Comparison of ENCODE assay signal across 9 cellular contexts in the genomic region with DNA sequence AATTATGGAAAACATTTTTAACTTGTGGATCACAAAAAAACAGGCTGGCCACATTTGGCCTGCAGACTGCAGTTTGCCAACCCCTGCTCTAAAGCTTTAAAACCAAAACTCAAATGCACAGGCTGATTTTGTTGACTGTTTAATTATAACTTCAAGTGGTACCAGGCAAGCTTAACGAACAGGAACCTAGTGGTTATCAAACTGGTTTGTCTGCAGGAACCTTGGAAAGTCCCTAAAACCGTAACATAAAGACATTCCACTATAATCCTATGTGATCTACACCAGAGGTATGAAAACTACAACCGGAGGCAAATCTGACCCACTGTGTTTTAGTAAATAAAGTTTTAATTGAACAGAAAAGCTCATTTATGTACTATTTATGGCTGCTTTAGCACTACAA. TPM values are rescaled to one million over a fixed set of nuclear protein-coding genes. Genes with fewer than 3 reads are reported as not detected.
A peak's percentile ranks its signal among the peaks of the same experiment; 100 is the strongest.
DNase-seq lines count a peak whose midpoint lies in the region; ATAC-seq, FAIRE-seq and TF ChIP-seq lines count a peak whose summit lies in the region.
"Had no signal": no experiment of that assay in that cellular context is flagged by ENCODE, and none has a peak within 500 bp of the region (broad histone marks: within the 10 kb centered on the region; RNA-seq: fewer than 3 reads in every experiment).

No MANE protein-coding gene starts in this region.

- TF ChIP-seq POLR2A in transverse colon (IDR thresholded peaks at IDR 0.05): no peak
- TF ChIP-seq POLR2A in suprapubic skin (IDR thresholded peaks at IDR 0.05): no peak
- no peak for TF ChIP-seq POLR2A in HepG2 (IDR thresholded peaks at IDR 0.05; ENCODE audit: insufficient read depth in 1 of 2, low read depth in 2 of 2, low read length in 2 of 2)

- H3K4me3 Mint-ChIP-seq in activated naive CD4-positive, alpha-beta T cell treated with anti-CD3 and anti-CD28 coated beads, Interleukin-2, amount 10 ng/mL, durations not matched to agents 7 days and 5 days: no peak overlapping the region
- peak overlapping the region; percentile 48 for H3K4me3 Mint-ChIP-seq in activated CD8-positive, alpha-beta T cell treated with anti-CD3 and anti-CD28 coated beads, Interleukin-2, amount 10 ng/mL, durations not matched to agents 7 days and 5 days

- peaks cover 28 to 89% (median 44%) of the 10 kb centered on the region in 4 donors for H3K4me1 ChIP-seq in transverse colon
- peaks cover 51% of the 10 kb centered on the region for H3K4me1 ChIP-seq in suprapubic skin
- peaks cover 60% of the 10 kb centered on the region for H3K4me1 ChIP-seq in HepG2 (ENCODE audit: insufficient read depth, low read length)

- BruUV-seq in HepG2 (replicated peaks; lab: Mats Ljungman, UMichigan): no TSS peak

- H3K27ac ChIP-seq in transverse colon: peak overlapping the region in 3 of 4 donors; percentile 4 to 11 (median 8)
- H3K27ac ChIP-seq in suprapubic skin: no peak overlapping the region
- no peak overlapping the region for H3K27ac ChIP-seq in HepG2 (ENCODE audit: extremely low read length, insufficient read depth, low read length)

- no peaks in the 10 kb centered on the region for H3K9me3 Mint-ChIP-seq in activated naive CD4-positive, alpha-beta T cell treated with anti-CD3 and anti-CD28 coated beads, Interleukin-2, amount 10 ng/mL, durations not matched to agents 7 days and 5 days
- no peaks in the 10 kb centered on the region for H3K9me3 Mint-ChIP-seq in activated CD8-positive, alpha-beta T cell treated with anti-CD3 and anti-CD28 coated beads, Interleukin-2, amount 10 ng/mL, durations not matched to agents 7 days and 5 days (ENCODE audit: insufficient read depth)

- CTCF ChIA-PET in activated naive CD4-positive, alpha-beta T cell treated with anti-CD3 and anti-CD28 coated beads, Interleukin-2, amount 10 ng/mL, durations not matched to agents 7 days and 5 days (lab: Charles Lee): no interaction called here
- CTCF ChIA-PET in activated CD8-positive, alpha-beta T cell treated with anti-CD3 and anti-CD28 coated beads, Interleukin-2, amount 10 ng/mL, durations not matched to agents 7 days and 5 days (lab: Charles Lee): interaction anchor here (1.3 to 2.5 kb wide), 6 partner anchors 14 to 215 kb away, joined by 5 to 11 read pairs (median 8); no protein-coding TSS in a partner anchor
- CTCF ChIA-PET in HepG2 (lab: Yijun Ruan, JAX; ENCODE audit: low intra/inter-chr PET ratio, low total read pairs): no interaction called here

- POLR2A ChIA-PET in activated CD8-positive, alpha-beta T cell treated with anti-CD3 and anti-CD28 coated beads, Interleukin-2, amount 10 ng/mL, durations not matched to agents 7 days and 5 days (lab: Charles Lee): interaction anchor here (0.9 to 3.4 kb wide), 3 partner anchors 52 to 535 kb away, joined by 4 to 52 read pairs (median 5); partner anchors contain the start of gene TBL1XR1
- POLR2A ChIA-PET in HepG2 (lab: Yijun Ruan, JAX): no interaction called here

- H3K4me3 ChIP-seq in transverse colon (no peak overlapping the region), suprapubic skin (no peak overlapping the region), HepG2 (replicated peaks in 1 of 3; ENCODE audit: insufficient read depth in 1 of 3, low read depth in 2 of 3, low read length in 3 of 3) (no peak overlapping the region)

- H3K36me3 ChIP-seq in transverse colon (no peaks in the 10 kb centered on the region), suprapubic skin (no peaks in the 10 kb centered on the region), HepG2 (replicated peaks in 1 of 2; ENCODE audit: control insufficient read depth in 1 of 2, insufficient read depth in 2 of 2, low read length in 2 of 2) (no peaks in the 10 kb centered on the region; a peak in 1 of 5 replicates)

- ATAC-seq in HG03097 (IDR thresholded peaks at IDR 0.05; ENCODE audit: low FRiP score, unreplicated experiment) (peak; percentile 69), HepG2 (no peak)
- ATAC-seq in activated CD8-positive, alpha-beta T cell treated with anti-CD3 and anti-CD28 coated beads, Interleukin-2, amount 10 ng/mL, durations not matched to agents 7 days and 5 days: peak; percentile 69

- no peak for TF ChIP-seq RAD21 in HepG2 (CRISPR knock-in tag; IDR thresholded peaks at IDR 0.05)

- no peak overlapping the region for H3K9ac ChIP-seq in HepG2 (ENCODE audit: insufficient read depth, low read depth, low read length)

- peak overlapping the region; percentile 87 for H3K27ac Mint-ChIP-seq in activated naive CD4-positive, alpha-beta T cell treated with anti-CD3 and anti-CD28 coated beads, Interleukin-2, amount 10 ng/mL, durations not matched to agents 7 days and 5 days
- peak overlapping the region; percentile 77 for H3K27ac Mint-ChIP-seq in activated CD8-positive, alpha-beta T cell treated with anti-CD3 and anti-CD28 coated beads, Interleukin-2, amount 10 ng/mL, durations not matched to agents 7 days and 5 days

- no peak for DNase-seq in activated naive CD4-positive, alpha-beta T cell treated with anti-CD3 and anti-CD28 coated beads, Interleukin-2, amount 10 ng/mL, durations not matched to agents 7 days and 5 days
- DNase-seq in activated naive CD4-positive, alpha-beta T cell treated with Interleukin-2 at 50 U/mL for 16 hours: no peak
- no peak for DNase-seq in activated CD8-positive, alpha-beta T cell treated with anti-CD3 and anti-CD28 coated beads, Interleukin-2, amount 10 ng/mL, durations not matched to agents 7 days and 5 days
- DNase-seq in transverse colon: no peak
- no peak for DNase-seq in suprapubic skin (ENCODE audit: low spot score in 2 of 2)
- no peak for DNase-seq in SW 1271 (lab: John Stamatoyannopoulos, UW)
- DNase-seq in HepG2 (ENCODE audit: low spot score): no peak

- H3K9me3 ChIP-seq in transverse colon (no peaks in the 10 kb centered on the region), suprapubic skin (no peaks in the 10 kb centered on the region), HepG2 (ENCODE audit: low read length) (no peaks in the 10 kb centered on the region)

- intact Hi-C loops in transverse colon (cut with DNase I; ENCODE audit: low total_unique reads): no loop called here
- intact Hi-C loops in HepG2 (cut with micrococcal nuclease; ENCODE audit: unreplicated experiment): no loop called here

- no peak for TF ChIP-seq CTCF in transverse colon (IDR thresholded peaks at IDR 0.05)
- TF ChIP-seq CTCF in suprapubic skin (IDR thresholded peaks at IDR 0.05): no peak
- TF ChIP-seq CTCF in HepG2 (CRISPR knock-in tag; IDR thresholded peaks at IDR 0.05): no peak

- no peak overlapping the region for H3K4me2 ChIP-seq in HepG2 (ENCODE audit: low read depth, low read length)

- no peak for TF ChIP-seq EP300 in transverse colon (IDR thresholded peaks at IDR 0.05; ENCODE audit: low read depth)
- TF ChIP-seq EP300 in suprapubic skin (IDR thresholded peaks at IDR 0.05): no peak
- no peak for TF ChIP-seq EP300 in HepG2 (IDR thresholded peaks at IDR 0.05; ENCODE audit: low read depth in 2 of 2, low read length in 2 of 2)
- no peak for TF ChIP-seq EP300 in HepG2 (CRISPR knock-in tag; IDR thresholded peaks at IDR 0.05; ENCODE audit: borderline replicate concordance)

- H2AFZ ChIP-seq in HepG2 (ENCODE audit: low read length): no peak overlapping the region

- H3K27me3 ChIP-seq in transverse colon (no peaks in the 10 kb centered on the region), suprapubic skin (no peaks in the 10 kb centered on the region), HepG2 (ENCODE audit: control insufficient read depth in 1 of 2, insufficient read depth in 2 of 2, low read length in 2 of 2) (no peaks in the 10 kb centered on the region)

- FAIRE-seq in HepG2 (lab: Jason Lieb, UNC): no peak
- FAIRE-seq: G401.6 had no signal

- peaks cover 24% of the 10 kb centered on the region for H3K36me3 Mint-ChIP-seq in activated naive CD4-positive, alpha-beta T cell treated with anti-CD3 and anti-CD28 coated beads, Interleukin-2, amount 10 ng/mL, durations not matched to agents 7 days and 5 days
- peaks cover 23% of the 10 kb centered on the region for H3K36me3 Mint-ChIP-seq in activated CD8-positive, alpha-beta T cell treated with anti-CD3 and anti-CD28 coated beads, Interleukin-2, amount 10 ng/mL, durations not matched to agents 7 days and 5 days (ENCODE audit: low read depth)

- H3K79me2 ChIP-seq in HepG2 (ENCODE audit: insufficient read depth, low read length): peaks cover 96% of the 10 kb centered on the region

- 17 to 19% methylated on average over 3 of the region's 3 CpGs for WGBS in transverse colon (ENCODE audit: low coverage in 1 of 2), 2 donors
- 38% methylated on average over 3 of the region's 3 CpGs for WGBS in suprapubic skin
- whole genome bisulfite sequencing in HepG2 (ENCODE audit: low lambda C conversion rate): 89% methylated on average over 3 of the region's 3 CpGs

- H3K4me1 Mint-ChIP-seq in activated naive CD4-positive, alpha-beta T cell treated with anti-CD3 and anti-CD28 coated beads, Interleukin-2, amount 10 ng/mL, durations not matched to agents 7 days and 5 days: peaks cover 60% of the 10 kb centered on the region
- peaks cover 65% of the 10 kb centered on the region for H3K4me1 Mint-ChIP-seq in activated CD8-positive, alpha-beta T cell treated with anti-CD3 and anti-CD28 coated beads, Interleukin-2, amount 10 ng/mL, durations not matched to agents 7 days and 5 days (ENCODE audit: low read depth)

- peaks cover 62% of the 10 kb centered on the region for H4K20me1 ChIP-seq in HepG2 (ENCODE audit: insufficient read depth, low read length)

- H3K27me3 Mint-ChIP-seq in activated naive CD4-positive, alpha-beta T cell treated with anti-CD3 and anti-CD28 coated beads, Interleukin-2, amount 10 ng/mL, durations not matched to agents 7 days and 5 days: no peaks in the 10 kb centered on the region
- H3K27me3 Mint-ChIP-seq in activated CD8-positive, alpha-beta T cell treated with anti-CD3 and anti-CD28 coated beads, Interleukin-2, amount 10 ng/mL, durations not matched to agents 7 days and 5 days (ENCODE audit: low read depth): no peaks in the 10 kb centered on the region

- in situ Hi-C loops in transverse colon (cut with MboI; ENCODE audit: low pct_ligation_motif_present in 1 of 4, low pct_unique_long_range_greater_than_20kb in 1 of 4, low sequenced_read_pairs in 3 of 4): no loop called here
- in situ Hi-C loops in HepG2 (cut with HindIII; ENCODE audit: extremely low pct_ligation_motif_present, low pct_unique_long_range_greater_than_20kb): no loop called here

RNA-seq across cellular contexts. Expression of gene TBL1XR1, which starts 52.4 kb away (rescaled TPM):
- 100 to 1,000 TPM; 165 to 166 TPM for total RNA-seq in activated CD8-positive, alpha-beta T cell treated with anti-CD3 and anti-CD28 coated beads, Interleukin-2, amount 10 ng/mL, durations not matched to agents 7 days and 5 days
- 100 to 1,000 TPM in 1 of 4 donors, 10 to 100 TPM in 3; 39.4 to 131 (median 68.1) TPM for total RNA-seq in transverse colon
- total RNA-seq in suprapubic skin: 10 to 100 TPM; 56.0 to 90.8 (median 75.6) TPM
- 62.5 and 108 TPM in 2 replicates for total RNA-seq in HepG2 (2016; rRNA removed; fragmentation: Illumina TruSeq; extraction: Trizol)
- total RNA-seq in HepG2 (2016; cell fraction: cytosol; rRNA removed; fragmentation: Illumina TruSeq; extraction: Trizol; ENCODE audit: low read depth): 10.8 TPM in 2 replicates
- 67.0 and 111 TPM in 2 replicates for total RNA-seq in HepG2 (2016; cell fraction: insoluble cytoplasmic fraction; rRNA removed; fragmentation: Illumina TruSeq; extraction: Trizol)
- 31.7 and 36.1 TPM in 2 replicates for total RNA-seq in HepG2 (2016; cell fraction: membrane; rRNA removed; fragmentation: Illumina TruSeq; extraction: Trizol)
- 58.6 and 64.8 TPM in 2 replicates for total RNA-seq in HepG2 (2016; cell fraction: nucleus; rRNA removed; fragmentation: Illumina TruSeq; extraction: Trizol)
- 49.2 and 57.7 TPM in 2 replicates for polyA plus RNA-seq in HepG2 (2011; rRNA removed)
- 12.2 and 20.2 TPM in 2 replicates for polyA plus RNA-seq in HepG2 (2011; cell fraction: cytosol; rRNA removed)
- polyA plus RNA-seq in HepG2 (2011; cell fraction: nucleus; rRNA removed): 20.1 and 30.6 TPM in 2 replicates
- polyA plus RNA-seq in HepG2 (2012): 21.8 and 27.0 TPM in 2 replicates
- polyA plus RNA-seq in HepG2 (2016; cell fraction: cytosol; fragmentation: Illumina TruSeq; extraction: Trizol; ENCODE audit: low read depth): 1.9 and 2.1 TPM in 2 replicates
- polyA plus RNA-seq in HepG2 (2016; cell fraction: insoluble cytoplasmic fraction; fragmentation: Illumina TruSeq; extraction: Trizol; ENCODE audit: low read depth): 38.3 and 42.9 TPM in 2 replicates
- 6.4 and 9.9 TPM in 2 replicates for polyA plus RNA-seq in HepG2 (2016; cell fraction: membrane; fragmentation: Illumina TruSeq; extraction: Trizol; ENCODE audit: low read depth)
- 53.4 and 55.7 TPM in 2 replicates for polyA plus RNA-seq in HepG2 (2016; cell fraction: nucleus; fragmentation: Illumina TruSeq; extraction: Trizol; ENCODE audit: insufficient read depth, low read depth)
- polyA minus RNA-seq in HepG2 (2011; rRNA and poly(A)+ RNA removed; ENCODE audit: low replicate concordance): 126 and 330 TPM in 2 replicates
- 128 and 166 TPM in 2 replicates for polyA minus RNA-seq in HepG2 (2011; cell fraction: cytosol; rRNA and poly(A)+ RNA removed)
- polyA minus RNA-seq in HepG2 (2011; cell fraction: nucleus; rRNA and poly(A)+ RNA removed): 187 and 199 TPM in 2 replicates

Comparison
In these comparisons a context has a peak if more than half of its experiments do, and no peak if none do; other contexts are left out.
1. H3K27ac ChIP-seq: peak in transverse colon (3 of 4); none in suprapubic skin (single experiment) and HepG2 (single experiment).